In genomic region chr6:117317261-117317660, GRCh38 we compare ENCODE assay signal across 9 cellular contexts. TPM values are rescaled to one million over a fixed set of nuclear protein-coding genes. Genes with fewer than 3 reads are reported as not detected.
DNase-seq lines count a peak whose midpoint lies in the region; ATAC-seq, FAIRE-seq and TF ChIP-seq lines count a peak whose summit lies in the region.
"Had no signal": no experiment of that assay in that cellular context is flagged by ENCODE, and none has a peak within 500 bp of the region (broad histone marks: within the 10 kb centered on the region; RNA-seq: fewer than 3 reads in every experiment).

No MANE protein-coding gene starts in this region.

- FAIRE-seq in keratinocyte (lab: Jason Lieb, UNC) = no peak

- no peak overlapping the region for H3K4me2 ChIP-seq in keratinocyte (ENCODE audit: control insufficient read depth, extremely low read depth, insufficient read depth, low read depth, low read length)

- intact Hi-C loops in esophagus muscularis mucosa (cut with DNase I) = no loop called here

- TF ChIP-seq POLR2A in esophagus muscularis mucosa (IDR thresholded peaks at IDR 0.05; ENCODE audit: low read depth) = no peak

- no peaks in the 10 kb centered on the region for H3K36me3 ChIP-seq in keratinocyte (ENCODE audit: control insufficient read depth in 2 of 2, extremely low read depth in 1 of 2, insufficient read depth in 2 of 2, low read length in 2 of 2)
- no peaks in the 10 kb centered on the region for H3K36me3 ChIP-seq in esophagus muscularis mucosa
- H3K36me3 ChIP-seq: SJSA1 had no signal

- H3K27me3 ChIP-seq in keratinocyte (ENCODE audit: control insufficient read depth, extremely low read depth, insufficient read depth, low read length) = no peaks in the 10 kb centered on the region
- peaks cover 0 to 5% (median 0%) of the 10 kb centered on the region in 4 donors for H3K27me3 ChIP-seq in esophagus muscularis mucosa

- dilution Hi-C loops in keratinocyte (cut with MboI; ENCODE audit: extremely low pct_ligation_motif_present, low sequenced_read_pairs) = no loop called here

- H3K27ac ChIP-seq in RWPE1 (no peak overlapping the region), keratinocyte (ENCODE audit: control insufficient read depth, insufficient read depth, low read length) (no peak overlapping the region), esophagus muscularis mucosa (replicated peaks in 1 of 4) (no peak overlapping the region)
- H3K27ac ChIP-seq: SJSA1 had no signal

- no peaks in the 10 kb centered on the region for H3K9me3 ChIP-seq in keratinocyte (ENCODE audit: control insufficient read depth, low read depth, low read length)
- H3K9me3 ChIP-seq in esophagus muscularis mucosa = no peaks in the 10 kb centered on the region
- H3K9me3 ChIP-seq: SJSA1 had no signal

- TF ChIP-seq CTCF in RWPE1 (conservative IDR thresholded peaks at IDR 0.05; ENCODE audit: low read depth) (peak; percentile 29; the same call in 1 of the 2 replicates), keratinocyte (optimal IDR thresholded peaks at IDR 0.05 in 1 of 3, IDR thresholded peaks at IDR 0.05 in 1 of 3, conservative IDR thresholded peaks at IDR 0.05 in 1 of 3; ENCODE audit: extremely low read depth in 1 of 3, insufficient read depth in 2 of 3, low read length in 3 of 3) (peak in 2 of 3 experiments; percentile 43 to 64), esophagus muscularis mucosa (IDR thresholded peaks at IDR 0.05) (peak in 1 of 3 experiments; percentile 24)

- H3K79me2 ChIP-seq in keratinocyte (ENCODE audit: control insufficient read depth, insufficient read depth, low read length) = no peaks in the 10 kb centered on the region

- no peaks in the 10 kb centered on the region for H4K20me1 ChIP-seq in keratinocyte (ENCODE audit: control insufficient read depth, extremely low read depth, insufficient read depth, low read length)

- H3K4me3 ChIP-seq in keratinocyte (ENCODE audit: control insufficient read depth in 2 of 3, extremely low read depth in 1 of 3, insufficient read depth in 2 of 3, low read depth in 1 of 3, low read length in 3 of 3) = no peak overlapping the region
- H3K4me3 ChIP-seq in esophagus muscularis mucosa = no peak overlapping the region
- H3K4me3 ChIP-seq: SJSA1 had no signal

- in situ Hi-C loops in Caki2 (cut with HindIII; ENCODE audit: low pct_unique_long_range_greater_than_20kb, low sequenced_read_pairs) = no loop called here

- H3K4me1 ChIP-seq in keratinocyte (ENCODE audit: control insufficient read depth, extremely low read depth, insufficient read depth, low read length) (no peaks in the 10 kb centered on the region), esophagus muscularis mucosa (no peaks in the 10 kb centered on the region)
- H3K4me1 ChIP-seq: SJSA1 had no signal

- CTCF ChIA-PET in HEK293T (lab: Yijun Ruan, JAX) = no interaction called here
- CTCF ChIA-PET in RWPE1 (lab: Yijun Ruan, JAX) = interaction anchor here (0.6 kb wide), 1 partner anchor 421 kb away, joined by 6 read pairs; no protein-coding TSS in a partner anchor

- H3K9ac ChIP-seq in keratinocyte (ENCODE audit: control insufficient read depth, extremely low read depth, insufficient read depth, low read length) = no peak overlapping the region

- H2AFZ ChIP-seq in keratinocyte (ENCODE audit: control insufficient read depth, low read length) = no peak overlapping the region

- 51% methylated on average over 4 of the region's 4 CpGs for WGBS in esophagus muscularis mucosa

- POLR2A ChIA-PET in HEK293T (lab: Yijun Ruan, JAX) = no interaction called here
- POLR2A ChIA-PET in RWPE1 (lab: Yijun Ruan, JAX; ENCODE audit: low non-redundant PET) = no interaction called here

- no peak for TF ChIP-seq EP300 in esophagus muscularis mucosa (IDR thresholded peaks at IDR 0.05)

- H3K9me1 ChIP-seq in keratinocyte (ENCODE audit: control insufficient read depth, extremely low read depth, insufficient read depth, low read length) = no peaks in the 10 kb centered on the region

- no peak for ATAC-seq in HG02981 (IDR thresholded peaks at IDR 0.05; ENCODE audit: unreplicated experiment)

- DNase-seq in Caki2 (ENCODE audit: low read depth) (peak; percentile 7), HEK293T (ENCODE audit: extremely low spot score) (peak; percentile 39), RWPE1 (ENCODE audit: low spot score) (peak; percentile 45), keratinocyte (ENCODE audit: low read depth, low spot score) (no peak), esophagus muscularis mucosa (ENCODE audit: extremely low spot score) (no peak), foreskin melanocyte (no peak), AG08396 (ENCODE audit: low spot score) (no peak)

TF ChIP-seq in HEK293T, 16 proteins besides CTCF, POLR2A, EP300 and RAD21:
- TF ChIP-seq LEF1 (IDR thresholded peaks at IDR 0.05; ENCODE audit: borderline replicate concordance) = no peak
- TF ChIP-seq ZNF384 (IDR thresholded peaks at IDR 0.05) = no peak
- TF ChIP-seq SUZ12 (IDR thresholded peaks at IDR 0.05) = no peak
- TF ChIP-seq NFRKB (IDR thresholded peaks at IDR 0.05) = no peak
- TF ChIP-seq FOXM1 (IDR thresholded peaks at IDR 0.05; ENCODE audit: borderline replicate concordance) = no peak
- TF ChIP-seq CTBP1 (IDR thresholded peaks at IDR 0.05; ENCODE audit: borderline replicate concordance) = no peak

RNA-seq across cellular contexts. Expression of gene VGLL2, which starts 51.9 kb away (rescaled TPM):
- total RNA-seq in Caki2 (2014; rRNA removed; shearing (Covaris generic); ENCODE audit: low replicate concordance) = not detected in 2 replicates
- not detected in 3 replicates for polyA plus RNA-seq in keratinocyte
- not detected for polyA plus RNA-seq in keratinocyte (2011; ENCODE audit: low read depth)
- polyA plus RNA-seq in keratinocyte (2011; cell fraction: cytosol; rRNA removed) = not detected in 2 replicates
- not detected in 2 replicates for polyA plus RNA-seq in keratinocyte (2011; cell fraction: nucleus; rRNA removed)
- not detected in 2 replicates for polyA plus RNA-seq in keratinocyte (2012; ENCODE audit: low replicate concordance)
- polyA minus RNA-seq in keratinocyte = not detected in 3 replicates
- not detected for polyA minus RNA-seq in keratinocyte (2011; cell fraction: cytosol; rRNA and poly(A)+ RNA removed)
- not detected in 2 replicates for polyA minus RNA-seq in keratinocyte (2011; cell fraction: nucleus; rRNA and poly(A)+ RNA removed)
- not detected for total RNA-seq in esophagus muscularis mucosa

Comparison
In these comparisons a context has a peak if more than half of its experiments do, and no peak if none do; other contexts are left out.
1. DNase-seq: peak in Caki2 (single experiment), HEK293T (single experiment) and RWPE1 (single experiment); none in keratinocyte (single experiment), esophagus muscularis mucosa (single experiment), foreskin melanocyte (single experiment) and AG08396 (single experiment).